Comparison of ENCODE assay signal across 8 cellular contexts in genomic region chr7:521221-522070, GRCh38. TPM values are rescaled to one million over a fixed set of nuclear protein-coding genes. Genes with fewer than 3 reads are reported as not detected.
DNase-seq lines count a peak whose midpoint lies in the region; ATAC-seq and TF ChIP-seq lines count a peak whose summit lies in the region.

No MANE protein-coding gene starts in this region.

- peaks cover 29% of the 10 kb centered on the region for H3K27me3 ChIP-seq in MG63
- peaks cover 26 to 59% of the 10 kb centered on the region in 2 experiments for H3K27me3 ChIP-seq in mesenchymal stem cell (ENCODE audit: control insufficient read depth in 1 of 2, insufficient read depth in 1 of 2, low read length in 2 of 2)
- H3K27me3 ChIP-seq in upper lobe of left lung: peaks cover 0 to 41% (median 16%) of the 10 kb centered on the region in 4 donors

- H3K27ac ChIP-seq in mesenchymal stem cell (ENCODE audit: low read length, poor library complexity, severe bottlenecking) (no peak overlapping the region), upper lobe of left lung (peak overlapping the region in 1 of 4 donors; percentile 25)

- peak; percentile 54 for DNase-seq in EL
- peak; percentile 39 for DNase-seq in MG63
- DNase-seq in chondrocyte (ENCODE audit: low spot score): no peak
- DNase-seq in mesenchymal stem cell: peak; percentile 81
- DNase-seq in upper lobe of left lung: peak; percentile 49 to 91
- no peak for DNase-seq in amniotic stem cell (lab: John Stamatoyannopoulos, UW)
- DNase-seq in NCI-H2081 (lab: John Stamatoyannopoulos, UW): no peak

- no peak overlapping the region for H3K4ac ChIP-seq in mesenchymal stem cell (ENCODE audit: low read depth in 1 of 2, low read length in 2 of 2)

- no peaks in the 10 kb centered on the region for H3K36me3 Mint-ChIP-seq in chondrocyte (ENCODE audit: low read depth)

- peak overlapping the region; percentile 53 for H3K4me3 Mint-ChIP-seq in chondrocyte (ENCODE audit: unreplicated experiment)

- no peak overlapping the region for H2BK15ac ChIP-seq in mesenchymal stem cell (ENCODE audit: low read depth, poor library complexity, severe bottlenecking)

- no peak overlapping the region for H3K23ac ChIP-seq in mesenchymal stem cell (ENCODE audit: low read length in 2 of 2)

- no peak overlapping the region for H2BK12ac ChIP-seq in mesenchymal stem cell (ENCODE audit: low read length in 2 of 2)

- H3K4me2 ChIP-seq in mesenchymal stem cell (ENCODE audit: low read length, poor library complexity, severe bottlenecking): peak overlapping the region; percentile 92

- H2AK5ac ChIP-seq in mesenchymal stem cell (ENCODE audit: low read length, severe bottlenecking): no peak overlapping the region

- no peaks in the 10 kb centered on the region for H3K36me3 ChIP-seq in MG63
- H3K36me3 ChIP-seq in mesenchymal stem cell (ENCODE audit: control insufficient read depth in 1 of 2, insufficient read depth in 2 of 2, low read depth in 1 of 2, low read length in 2 of 2): no peaks in the 10 kb centered on the region
- H3K36me3 ChIP-seq in upper lobe of left lung: no peaks in the 10 kb centered on the region

- H3K9me3 ChIP-seq in MG63: no peaks in the 10 kb centered on the region
- H3K9me3 ChIP-seq in mesenchymal stem cell (ENCODE audit: control insufficient read depth, low read length): no peaks in the 10 kb centered on the region
- H3K9me3 ChIP-seq in upper lobe of left lung: no peaks in the 10 kb centered on the region

- no peak overlapping the region for H2BK120ac ChIP-seq in mesenchymal stem cell (ENCODE audit: low read depth, low read length)

- TF ChIP-seq CTCF in chondrocyte (IDR thresholded peaks at IDR 0.05) (no peak), upper lobe of left lung (IDR thresholded peaks at IDR 0.05) (peak in 1 of 6 experiments; percentile 14)

- H4K8ac ChIP-seq in mesenchymal stem cell (ENCODE audit: low read length): peak overlapping the region; percentile 55

- peak overlapping the region; percentile 65 for H3K9ac ChIP-seq in mesenchymal stem cell (ENCODE audit: low read length)

- H3K4me1 ChIP-seq in mesenchymal stem cell (ENCODE audit: control insufficient read depth, insufficient read depth, low read depth, low read length) (peaks cover 42% of the 10 kb centered on the region), upper lobe of left lung (peaks cover 33 to 63% (median 45%) of the 10 kb centered on the region in 4 donors)

- peak in 1 of 2 donors; percentile 31 for ATAC-seq in upper lobe of left lung (ENCODE audit: low FRiP score in 2 of 2)
- no peak for ATAC-seq in GM19463 (IDR thresholded peaks at IDR 0.05; ENCODE audit: unreplicated experiment)

- no peaks in the 10 kb centered on the region for H3K27me3 Mint-ChIP-seq in chondrocyte (ENCODE audit: low read depth)

- no peak overlapping the region for H2BK5ac ChIP-seq in mesenchymal stem cell (ENCODE audit: low read depth, low read length, poor library complexity, severe bottlenecking)

- no peak overlapping the region for H3K18ac ChIP-seq in mesenchymal stem cell (ENCODE audit: low read depth in 1 of 2, low read length in 2 of 2)

- peaks cover 19% of the 10 kb centered on the region for H3K4me1 Mint-ChIP-seq in chondrocyte (ENCODE audit: low read depth)

- H2AFZ ChIP-seq in mesenchymal stem cell (ENCODE audit: low read depth, low read length): no peak overlapping the region

- H3K9me3 Mint-ChIP-seq in chondrocyte (ENCODE audit: low read depth): peaks cover 3% of the 10 kb centered on the region

- under 1% methylated on average over 66 of the region's 72 CpGs for WGBS in mesenchymal stem cell
- WGBS in upper lobe of left lung, 2 donors: 14 to 24% methylated on average over 8 to 68 of the region's 72 CpGs

- peak overlapping the region; percentile 22 for H3K27ac Mint-ChIP-seq in chondrocyte (ENCODE audit: unreplicated experiment)

- H3K79me1 ChIP-seq in mesenchymal stem cell (replicated peaks; ENCODE audit: low read length, poor library complexity, severe bottlenecking): peaks cover 4% of the 10 kb centered on the region

- no peak for TF ChIP-seq EP300 in upper lobe of left lung (IDR thresholded peaks at IDR 0.05)

- no peak overlapping the region for H3K14ac ChIP-seq in mesenchymal stem cell (ENCODE audit: low read length in 2 of 2)

- no peak overlapping the region for H4K91ac ChIP-seq in mesenchymal stem cell (ENCODE audit: low read length)

- TF ChIP-seq POLR2A in upper lobe of left lung (IDR thresholded peaks at IDR 0.05): no peak

- peak overlapping the region; percentile 22 for H3K4me3 ChIP-seq in MG63
- peak overlapping the region in 1 of 2 experiments; percentile 62 for H3K4me3 ChIP-seq in mesenchymal stem cell (ENCODE audit: insufficient read depth in 1 of 2, low read depth in 1 of 2, low read length in 2 of 2)
- H3K4me3 ChIP-seq in upper lobe of left lung: peak overlapping the region; percentile 31 to 53 (median 46)

RNA-seq across cellular contexts. Expression of gene PDGFA, which starts 1.8 kb away (rescaled TPM):
- 4.9 and 33.7 TPM in 2 replicates for total RNA-seq in MG63 (2014; rRNA removed; shearing (Covaris generic); ENCODE audit: low replicate concordance)
- total RNA-seq in chondrocyte (38.1 to 72.5 TPM (median 70.6 TPM) in 3 replicates), upper lobe of left lung (10 to 100 TPM; 23.0 to 73.3 (median 44.6) TPM)
- polyA plus RNA-seq in mesenchymal stem cell (2013, experiment 1 of 2): 23.5 TPM
- polyA plus RNA-seq in mesenchymal stem cell (2013, experiment 2 of 2): 22.9 TPM

Comparison
In these comparisons a context has a peak if more than half of its experiments do, and no peak if none do; other contexts are left out.
1. DNase-seq: peak in EL (single experiment), MG63 (single experiment), mesenchymal stem cell (single experiment) and upper lobe of left lung (2 of 2); none in chondrocyte (single experiment), amniotic stem cell (single experiment) and NCI-H2081 (0 of 2).